In the genomic region with DNA sequence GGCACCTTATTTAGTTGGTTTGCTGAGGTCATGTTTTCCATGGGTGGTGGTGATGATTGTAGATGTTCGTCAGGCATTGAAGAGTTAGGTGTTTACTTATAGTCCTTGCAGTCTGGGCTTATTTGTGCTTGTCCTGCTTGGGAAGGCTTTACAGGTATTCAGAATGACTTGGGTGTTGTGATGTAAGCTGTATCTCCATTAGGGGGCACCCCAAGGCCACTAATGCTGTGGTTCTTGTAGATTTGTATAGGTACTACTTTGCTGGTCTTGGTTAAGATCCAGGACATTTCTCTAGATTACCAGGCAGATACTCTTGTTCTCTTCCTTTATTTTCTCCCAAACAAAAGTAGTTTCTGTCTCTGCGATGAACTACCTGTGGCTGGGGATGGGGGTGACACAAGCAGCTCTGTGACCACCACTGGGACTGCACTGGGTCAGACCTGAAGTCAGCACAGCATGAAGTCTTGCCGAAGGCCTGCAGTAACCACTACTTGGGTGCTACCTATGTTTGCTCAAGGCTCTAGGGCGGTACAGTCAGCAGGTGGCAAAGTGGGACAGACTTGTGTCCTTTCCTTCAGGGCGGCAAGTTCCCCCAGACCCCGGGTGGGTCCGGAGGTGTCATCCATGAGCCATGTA, we compare ENCODE assay signal across 9 cellular contexts. TPM values are rescaled to one million over a fixed set of nuclear protein-coding genes. Genes with fewer than 3 reads are reported as not detected.
A peak's percentile ranks its signal among the peaks of the same experiment; 100 is the strongest.
DNase-seq lines count a peak whose midpoint lies in the region; ATAC-seq, FAIRE-seq and TF ChIP-seq lines count a peak whose summit lies in the region.
"Had no signal": no experiment of that assay in that cellular context is flagged by ENCODE, and none has a peak within 500 bp of the region (broad histone marks: within the 10 kb centered on the region; RNA-seq: fewer than 3 reads in every experiment).

No MANE protein-coding gene starts in this region.

- H3K27me3 Mint-ChIP-seq in mesothelial cell of epicardium (ENCODE audit: low read depth) = peaks cover 7% of the 10 kb centered on the region
- peaks cover 6% of the 10 kb centered on the region for H3K27me3 Mint-ChIP-seq in activated T-cell treated with anti-CD3 and anti-CD28 coated beads, Interleukin-2, amount 50 U/mL, for 24 hours

- H3K79me2 ChIP-seq in hepatocyte = no peaks in the 10 kb centered on the region

- H3K27ac ChIP-seq in A549 (no peak overlapping the region), hepatocyte (no peak overlapping the region)

- H3K27ac Mint-ChIP-seq in mesothelial cell of epicardium = no peak overlapping the region
- no peak overlapping the region for H3K27ac Mint-ChIP-seq in activated T-cell treated with anti-CD3 and anti-CD28 coated beads, Interleukin-2, amount 50 U/mL, for 24 hours

- H3K27me3 ChIP-seq in hepatocyte = no peaks in the 10 kb centered on the region

- H3K9me3 Mint-ChIP-seq in mesothelial cell of epicardium = peaks cover 28% of the 10 kb centered on the region
- H3K9me3 Mint-ChIP-seq in activated T-cell treated with anti-CD3 and anti-CD28 coated beads, Interleukin-2, amount 50 U/mL, for 24 hours = no peaks in the 10 kb centered on the region

- FAIRE-seq in A549 (lab: Jason Lieb, UNC) = no peak
- FAIRE-seq: endometrium had no signal

- no peaks in the 10 kb centered on the region for H3K4me1 Mint-ChIP-seq in mesothelial cell of epicardium
- H3K4me1 Mint-ChIP-seq in activated T-cell treated with anti-CD3 and anti-CD28 coated beads, Interleukin-2, amount 50 U/mL, for 24 hours (ENCODE audit: low read depth) = peaks cover 6% of the 10 kb centered on the region

- H3K36me3 ChIP-seq in hepatocyte (replicated peaks; ENCODE audit: insufficient read depth, low read depth) = no peaks in the 10 kb centered on the region

- TF ChIP-seq CTCF in A549 (IDR thresholded peaks at IDR 0.05) (peak; percentile 34; the same call in 2 of the 3 replicates), hepatocyte (IDR thresholded peaks at IDR 0.05; ENCODE audit: poor library complexity) (peak; percentile 39), mesothelial cell of epicardium (IDR thresholded peaks at IDR 0.05; ENCODE audit: unreplicated experiment) (no peak)

- no peak overlapping the region for H2AFZ ChIP-seq in hepatocyte

- H3K4me1 ChIP-seq in A549 (no peaks in the 10 kb centered on the region), hepatocyte (ENCODE audit: insufficient read depth) (no peaks in the 10 kb centered on the region)

- no peak for TF ChIP-seq POLR2A in A549 (IDR thresholded peaks at IDR 0.05; ENCODE audit: low read length)

- 42% methylated on average over 3 of the region's 7 CpGs for WGBS in A549 (ENCODE audit: missing lambda C conversion rate)
- WGBS in hepatocyte (ENCODE audit: low lambda C conversion rate, missing lambda C conversion rate) = 83% methylated on average over 7 of the region's 7 CpGs

- peaks cover 5% of the 10 kb centered on the region for H3K36me3 Mint-ChIP-seq in mesothelial cell of epicardium
- H3K36me3 Mint-ChIP-seq in activated T-cell treated with anti-CD3 and anti-CD28 coated beads, Interleukin-2, amount 50 U/mL, for 24 hours (ENCODE audit: low read depth) = peaks cover 11% of the 10 kb centered on the region

- POLR2A ChIA-PET in A549 (lab: Yijun Ruan, JAX) = no interaction called here

- H3K4me3 Mint-ChIP-seq in mesothelial cell of epicardium = no peak overlapping the region
- H3K4me3 Mint-ChIP-seq in activated T-cell treated with anti-CD3 and anti-CD28 coated beads, Interleukin-2, amount 50 U/mL, for 24 hours = no peak overlapping the region

- TF ChIP-seq EP300 in A549 (IDR thresholded peaks at IDR 0.05) = no peak

- no peaks in the 10 kb centered on the region for H3K9me3 ChIP-seq in A549
- H3K9me3 ChIP-seq in hepatocyte (ENCODE audit: low read depth) = no peaks in the 10 kb centered on the region

- H3K4me3 ChIP-seq in A549 (no peak overlapping the region), hepatocyte (no peak overlapping the region)

- DNase-seq in A549 (ENCODE audit: low read depth in 1 of 2, low spot score in 1 of 2) (peak in 1 of 2 experiments; percentile 66), RKO (ENCODE audit: low spot score) (peak; percentile 50), hepatocyte (ENCODE audit: low spot score) (peak; percentile 51), mesothelial cell of epicardium (ENCODE audit: low spot score in 2 of 2, unreplicated experiment in 2 of 2) (no peak)
- no peak for DNase-seq in stimulated activated naive CD4-positive, alpha-beta T cell (lab: John Stamatoyannopoulos, UW)
- DNase-seq in activated T-cell treated with anti-CD3 and anti-CD28 coated beads, Interleukin-2, amount 50 U/mL, for 24 hours = no peak

- CTCF ChIA-PET in A549 (lab: Yijun Ruan, JAX) = interaction anchor here (0.9 to 1.9 kb wide), 2 partner anchors 15 to 21 kb away, joined by 3 to 6 read pairs; no protein-coding TSS in a partner anchor

- TF ChIP-seq RAD21 in A549 (conservative IDR thresholded peaks at IDR 0.05 in 1 of 2, IDR thresholded peaks at IDR 0.05 in 1 of 2) = peak; percentile 48 to 64; a peak in 4 of 5 replicates

- no peaks in the 10 kb centered on the region for H4K20me1 ChIP-seq in hepatocyte (ENCODE audit: insufficient read depth, poor library complexity, severe bottlenecking)

- H3K9me2 ChIP-seq in hepatocyte (replicated peaks; ENCODE audit: insufficient read depth) = no peaks in the 10 kb centered on the region

- peak; percentile 78 to 84; a peak in 5 of 6 replicates for ATAC-seq in A549
- peak; percentile 58 for ATAC-seq in GM18498 (IDR thresholded peaks at IDR 0.05; ENCODE audit: unreplicated experiment)
- peak; percentile 58 for ATAC-seq in HG02884 (IDR thresholded peaks at IDR 0.05; ENCODE audit: unreplicated experiment)

- H3K4me2 ChIP-seq in A549 (no peak overlapping the region), hepatocyte (no peak overlapping the region)

TF ChIP-seq in A549, 52 proteins besides CTCF, POLR2A, EP300 and RAD21:
- TF ChIP-seq, protein P1, sequence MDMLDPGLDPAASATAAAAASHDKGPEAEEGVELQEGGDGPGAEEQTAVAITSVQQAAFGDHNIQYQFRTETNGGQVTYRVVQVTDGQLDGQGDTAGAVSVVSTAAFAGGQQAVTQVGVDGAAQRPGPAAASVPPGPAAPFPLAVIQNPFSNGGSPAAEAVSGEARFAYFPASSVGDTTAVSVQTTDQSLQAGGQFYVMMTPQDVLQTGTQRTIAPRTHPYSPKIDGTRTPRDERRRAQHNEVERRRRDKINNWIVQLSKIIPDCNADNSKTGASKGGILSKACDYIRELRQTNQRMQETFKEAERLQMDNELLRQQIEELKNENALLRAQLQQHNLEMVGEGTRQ (IDR thresholded peaks at IDR 0.05) = no peak
- no peak for TF ChIP-seq CBX8 (IDR thresholded peaks at IDR 0.05)
- no peak for TF ChIP-seq POLR2AphosphoS2 (conservative IDR thresholded peaks at IDR 0.05; ENCODE audit: low read length)
- no peak for TF ChIP-seq NFE2L2 (conservative IDR thresholded peaks at IDR 0.05; ENCODE audit: low read length)
- TF ChIP-seq, protein P2, sequence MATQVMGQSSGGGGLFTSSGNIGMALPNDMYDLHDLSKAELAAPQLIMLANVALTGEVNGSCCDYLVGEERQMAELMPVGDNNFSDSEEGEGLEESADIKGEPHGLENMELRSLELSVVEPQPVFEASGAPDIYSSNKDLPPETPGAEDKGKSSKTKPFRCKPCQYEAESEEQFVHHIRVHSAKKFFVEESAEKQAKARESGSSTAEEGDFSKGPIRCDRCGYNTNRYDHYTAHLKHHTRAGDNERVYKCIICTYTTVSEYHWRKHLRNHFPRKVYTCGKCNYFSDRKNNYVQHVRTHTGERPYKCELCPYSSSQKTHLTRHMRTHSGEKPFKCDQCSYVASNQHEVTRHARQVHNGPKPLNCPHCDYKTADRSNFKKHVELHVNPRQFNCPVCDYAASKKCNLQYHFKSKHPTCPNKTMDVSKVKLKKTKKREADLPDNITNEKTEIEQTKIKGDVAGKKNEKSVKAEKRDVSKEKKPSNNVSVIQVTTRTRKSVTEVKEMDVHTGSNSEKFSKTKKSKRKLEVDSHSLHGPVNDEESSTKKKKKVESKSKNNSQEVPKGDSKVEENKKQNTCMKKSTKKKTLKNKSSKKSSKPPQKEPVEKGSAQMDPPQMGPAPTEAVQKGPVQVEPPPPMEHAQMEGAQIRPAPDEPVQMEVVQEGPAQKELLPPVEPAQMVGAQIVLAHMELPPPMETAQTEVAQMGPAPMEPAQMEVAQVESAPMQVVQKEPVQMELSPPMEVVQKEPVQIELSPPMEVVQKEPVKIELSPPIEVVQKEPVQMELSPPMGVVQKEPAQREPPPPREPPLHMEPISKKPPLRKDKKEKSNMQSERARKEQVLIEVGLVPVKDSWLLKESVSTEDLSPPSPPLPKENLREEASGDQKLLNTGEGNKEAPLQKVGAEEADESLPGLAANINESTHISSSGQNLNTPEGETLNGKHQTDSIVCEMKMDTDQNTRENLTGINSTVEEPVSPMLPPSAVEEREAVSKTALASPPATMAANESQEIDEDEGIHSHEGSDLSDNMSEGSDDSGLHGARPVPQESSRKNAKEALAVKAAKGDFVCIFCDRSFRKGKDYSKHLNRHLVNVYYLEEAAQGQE (IDR thresholded peaks at IDR 0.05) = no peak
- no peak for TF ChIP-seq RARB (CRISPR knock-in tag; IDR thresholded peaks at IDR 0.05)
- no peak for TF ChIP-seq PBX3 (IDR thresholded peaks at IDR 0.05)
- no peak for TF ChIP-seq CHD4 (IDR thresholded peaks at IDR 0.05; ENCODE audit: borderline replicate concordance)
- no peak for TF ChIP-seq RCOR1 (IDR thresholded peaks at IDR 0.05; ENCODE audit: low read depth, low read length)

RNA-seq across cellular contexts. Expression of gene FBXO33, which starts 35.8 kb away (rescaled TPM):
- polyA plus RNA-seq in A549 (2011; rRNA removed) (10.6 and 10.8 TPM in 2 replicates), A549 (2017; fragmentation: RNase III; extraction: RNeasy Plus Mini Kit Qiagen cat#74134 plus additional on column Dnase treatment) (6.6 to 8.2 TPM (median 7.3 TPM) in 3 replicates), hepatocyte (8.9 and 12.0 TPM in 2 replicates)
- 5.8 and 7.3 TPM in 2 replicates for polyA plus RNA-seq in A549 (2012; cell fraction: cytosol; rRNA removed)
- polyA plus RNA-seq in A549 (2012; cell fraction: nucleus; rRNA removed) = 5.4 and 5.7 TPM in 2 replicates
- polyA minus RNA-seq in A549 (2011; rRNA and poly(A)+ RNA removed) = 6.1 and 14.1 TPM in 2 replicates
- total RNA-seq in hepatocyte (14.5 and 19.4 TPM in 2 replicates), mesothelial cell of epicardium (10.5 to 12.7 TPM (median 10.6 TPM) in 3 replicates)

Comparison
In these comparisons a context has a peak if more than half of its experiments do, and no peak if none do; other contexts are left out.
1. DNase-seq: peak in RKO (single experiment) and hepatocyte (single experiment); none in stimulated activated naive CD4-positive, alpha-beta T cell (0 of 6), mesothelial cell of epicardium (0 of 2) and activated T-cell treated with anti-CD3 and anti-CD28 coated beads, Interleukin-2, amount 50 U/mL, for 24 hours (single experiment).
2. Peak in every context shown above with its lines, with median percentiles within 50 percentile points of each other: ATAC-seq.